ENCODE assay signal across 20 cellular contexts in the genomic region with DNA sequence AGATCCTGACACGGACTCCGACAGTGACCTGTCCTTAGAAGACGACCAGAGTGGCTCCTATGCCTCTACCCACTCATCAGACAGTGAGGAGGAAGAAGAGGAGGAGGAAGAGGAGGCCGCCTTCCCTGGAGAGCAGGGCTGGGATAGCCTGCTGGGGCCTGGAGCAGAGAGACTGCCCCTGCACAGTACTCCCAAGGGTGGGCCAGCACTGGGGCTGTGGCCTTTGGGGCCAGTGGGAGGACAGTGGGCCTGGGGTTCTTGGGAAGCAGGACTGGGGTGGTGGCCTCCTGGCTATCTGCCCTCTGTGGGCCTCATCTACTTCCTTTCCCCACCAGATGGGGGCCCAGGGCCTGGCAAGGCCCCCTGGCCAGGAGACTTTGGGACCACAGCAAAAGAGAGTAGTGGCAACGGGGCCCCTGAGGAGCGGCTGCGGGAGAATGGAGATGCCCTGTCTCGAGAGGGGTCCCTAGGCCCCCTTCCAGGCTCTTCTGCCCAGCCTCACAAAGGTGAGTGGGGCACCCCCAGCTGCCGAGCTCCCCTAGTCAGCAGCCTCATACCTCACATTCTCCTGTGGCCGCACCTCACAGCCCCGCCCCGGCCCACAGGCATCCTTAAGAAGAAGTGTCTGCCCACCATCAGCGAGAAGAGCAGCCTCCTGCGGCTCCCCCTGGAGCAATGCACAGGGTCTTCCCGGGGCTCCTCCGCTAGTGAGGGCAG. TPM values are rescaled to one million over a fixed set of nuclear protein-coding genes. Genes with fewer than 3 reads are reported as not detected.
DNase-seq lines count a peak whose midpoint lies in the region; ATAC-seq, FAIRE-seq and TF ChIP-seq lines count a peak whose summit lies in the region.
"Had no signal": no experiment of that assay in that cellular context is flagged by ENCODE, and none has a peak within 500 bp of the region (broad histone marks: within the 10 kb centered on the region; RNA-seq: fewer than 3 reads in every experiment).

No MANE protein-coding gene starts in this region.

- H3K9ac ChIP-seq in mammary epithelial cell (ENCODE audit: insufficient read depth, low read length) (peak overlapping the region; percentile 94), HepG2 (ENCODE audit: insufficient read depth, low read depth, low read length) (0 out of 2 replicates have a peak overlapping the region, but pooled peaks have one; percentile 6)

- H3K4me2 ChIP-seq in mammary epithelial cell (ENCODE audit: insufficient read depth, low read depth, low read length) (peak overlapping the region; percentile 98), HepG2 (ENCODE audit: low read depth, low read length) (no peak overlapping the region)

- H3K79me2 ChIP-seq in mammary epithelial cell (ENCODE audit: insufficient read depth, low read length) (peaks cover 41% of the 10 kb centered on the region), HepG2 (ENCODE audit: insufficient read depth, low read length) (no peaks in the 10 kb centered on the region)

- H3K9me3 ChIP-seq in mammary epithelial cell (replicated peaks; ENCODE audit: insufficient read depth, low read length) (no peaks in the 10 kb centered on the region), HepG2 (ENCODE audit: low read length) (no peaks in the 10 kb centered on the region), transverse colon (no peaks in the 10 kb centered on the region)

- no peak for FAIRE-seq in HepG2 (lab: Jason Lieb, UNC)
- FAIRE-seq: A204.1, endothelial cell of umbilical vein had no signal

- no peak for TF ChIP-seq POLR2A in HepG2 (IDR thresholded peaks at IDR 0.05; ENCODE audit: insufficient read depth in 1 of 2, low read depth in 2 of 2, low read length in 2 of 2)
- TF ChIP-seq POLR2A in transverse colon (IDR thresholded peaks at IDR 0.05): no peak

- H3K4me3 ChIP-seq in mammary epithelial cell (replicated peaks in 1 of 3; ENCODE audit: insufficient read depth in 1 of 3, low read depth in 2 of 3, low read length in 3 of 3): peak overlapping the region; percentile 53 to 59 (median 55)
- H3K4me3 ChIP-seq in HepG2 (replicated peaks in 1 of 3; ENCODE audit: insufficient read depth in 1 of 3, low read depth in 2 of 3, low read length in 3 of 3): no peak overlapping the region
- no peak overlapping the region for H3K4me3 ChIP-seq in transverse colon

- H3K4me1 ChIP-seq in mammary epithelial cell (ENCODE audit: insufficient read depth, low read length) (peaks cover 49% of the 10 kb centered on the region), HepG2 (ENCODE audit: insufficient read depth, low read length) (peaks cover 56% of the 10 kb centered on the region), transverse colon (peaks cover 5 to 30% (median 21%) of the 10 kb centered on the region in 4 donors)

- TF ChIP-seq EP300 in HepG2 (IDR thresholded peaks at IDR 0.05; ENCODE audit: low read depth in 2 of 2, low read length in 2 of 2) (no peak), HepG2 (CRISPR knock-in tag; IDR thresholded peaks at IDR 0.05; ENCODE audit: borderline replicate concordance) (no peak), transverse colon (IDR thresholded peaks at IDR 0.05; ENCODE audit: low read depth) (no peak)

- dilution Hi-C loops in mammary epithelial cell (cut with HindIII; ENCODE audit: low sequenced_read_pairs): loop anchor here (5.0 to 10.0 kb wide), 4 partner anchors 36 to 178 kb away; partner anchors contain the start of genes SORT1 and TMEM167B

- in situ Hi-C loops in mammary epithelial cell (cut with MboI; ENCODE audit: low sequenced_read_pairs in 2 of 2): no loop called here
- in situ Hi-C loops in HepG2 (cut with HindIII; ENCODE audit: extremely low pct_ligation_motif_present, low pct_unique_long_range_greater_than_20kb): loop anchor here (5.0 kb wide), 1 partner anchor 49 kb away; no protein-coding TSS in a partner anchor
- in situ Hi-C loops in transverse colon (cut with MboI; ENCODE audit: low pct_ligation_motif_present in 1 of 4, low pct_unique_long_range_greater_than_20kb in 1 of 4, low sequenced_read_pairs in 3 of 4): no loop called here

- H3K27ac ChIP-seq in mammary epithelial cell (ENCODE audit: insufficient read depth, low read depth, low read length) (peak overlapping the region; percentile 82), HepG2 (ENCODE audit: extremely low read length, insufficient read depth, low read length) (no peak overlapping the region), transverse colon (no peak overlapping the region)

- peak overlapping the region; percentile 68 for H2AFZ ChIP-seq in mammary epithelial cell (ENCODE audit: low read depth, low read length)
- H2AFZ ChIP-seq in HepG2 (ENCODE audit: low read length): no peak overlapping the region

- no peak for TF ChIP-seq RAD21 in HepG2 (CRISPR knock-in tag; IDR thresholded peaks at IDR 0.05)

- H3K36me3 ChIP-seq in mammary epithelial cell (ENCODE audit: insufficient read depth, low read length): peaks cover 5% of the 10 kb centered on the region
- H3K36me3 ChIP-seq in HepG2 (replicated peaks in 1 of 2; ENCODE audit: control insufficient read depth in 1 of 2, insufficient read depth in 2 of 2, low read length in 2 of 2): 0 out of 5 replicates have a peak, but pooled peaks cover 2% of the 10 kb centered on the region in 2 experiments
- H3K36me3 ChIP-seq in transverse colon: no peaks in the 10 kb centered on the region

- H3K27me3 ChIP-seq in mammary epithelial cell (ENCODE audit: insufficient read depth, low read length) (no peaks in the 10 kb centered on the region), HepG2 (ENCODE audit: control insufficient read depth in 1 of 2, insufficient read depth in 2 of 2, low read length in 2 of 2) (no peaks in the 10 kb centered on the region), transverse colon (no peaks in the 10 kb centered on the region)

- POLR2A ChIA-PET in HepG2 (lab: Yijun Ruan, JAX): interaction anchor here (2.2 kb wide), 1 partner anchor 27 kb away, joined by 8 read pairs; no protein-coding TSS in a partner anchor

- BruUV-seq in mammary epithelial cell (replicated peaks; lab: Mats Ljungman, UMichigan) (no TSS peak), HepG2 (replicated peaks; lab: Mats Ljungman, UMichigan) (no TSS peak)

- 54% methylated on average over 10 of the region's 16 CpGs for WGBS in mammary epithelial cell (ENCODE audit: low coverage, missing lambda C conversion rate)
- 92% methylated on average over 12 of the region's 16 CpGs for WGBS in HepG2 (ENCODE audit: low lambda C conversion rate)
- 84% methylated on average over 6 of the region's 16 CpGs; no CpG with 5 or more reads in 1 of the 2 donors for WGBS in transverse colon (ENCODE audit: low coverage in 1 of 2), 2 donors

- TF ChIP-seq CTCF in mammary epithelial cell (conservative IDR thresholded peaks at IDR 0.05 in 1 of 2, IDR thresholded peaks at IDR 0.05 in 1 of 2; ENCODE audit: extremely low read depth in 1 of 2, insufficient read depth in 1 of 2, low read depth in 1 of 2, low read length in 2 of 2) (peak in 1 of 2 donors; percentile 20), HepG2 (CRISPR knock-in tag; IDR thresholded peaks at IDR 0.05) (no peak), transverse colon (IDR thresholded peaks at IDR 0.05) (no peak)

- intact Hi-C loops in Right ventricle myocardium inferior (cut with DNase I): no loop called here
- intact Hi-C loops in cardiac septum (cut with DNase I): no loop called here
- intact Hi-C loops in mammary epithelial cell (cut with micrococcal nuclease): loop anchor here (5.0 kb wide), 1 partner anchor 219 kb away; the partner anchor contains the start of gene CYB561D1
- intact Hi-C loops in HepG2 (cut with micrococcal nuclease; ENCODE audit: unreplicated experiment): loop anchor here (10.0 kb wide), 1 partner anchor 72 kb away; no protein-coding TSS in a partner anchor
- intact Hi-C loops in transverse colon (cut with DNase I; ENCODE audit: low total_unique reads): no loop called here

- ATAC-seq in Right ventricle myocardium inferior (no peak), HepG2 (no peak), HG03520 (IDR thresholded peaks at IDR 0.05; ENCODE audit: unreplicated experiment) (no peak)
- ATAC-seq: activated CD8-positive, alpha-beta T cell treated with anti-CD3 and anti-CD28 coated beads, Interleukin-2, amount 10 ng/mL, durations not matched to agents 7 days and 5 days had no signal

- DNase-seq in Right ventricle myocardium inferior (ENCODE audit: missing footprints): peak; percentile 51
- no peak for DNase-seq in cardiac septum (ENCODE audit: low spot score)
- DNase-seq in mammary epithelial cell: peak; percentile 56
- DNase-seq in HepG2 (ENCODE audit: low spot score): no peak
- peak; percentile 4 for DNase-seq in transverse colon
- no peak for DNase-seq in GM03348 (ENCODE audit: low spot score)
- DNase-seq in NCI-H128 (lab: John Stamatoyannopoulos, UW; ENCODE audit: unreplicated experiment): no peak
- DNase-seq: activated CD8-positive, alpha-beta T cell treated with anti-CD3 and anti-CD28 coated beads, Interleukin-2, amount 10 ng/mL, durations not matched to agents 7 days and 5 days; CD4-positive, alpha-beta T cell; glutamatergic neuron; NCI-H1048; NCI-H2107; occipital lobe; OCI-M1; stimulated activated CD4-positive, alpha-beta T cell treated with anti-CD3 and anti-CD28 coated beads, Interleukin-4, amount 100 ng/mL, for 24 hours had no signal

- CTCF ChIA-PET in mammary epithelial cell (lab: Charles Lee; ENCODE audit: low non-redundant PET) (no interaction called here), HepG2 (lab: Yijun Ruan, JAX; ENCODE audit: low intra/inter-chr PET ratio, low total read pairs) (no interaction called here)

- H4K20me1 ChIP-seq in mammary epithelial cell (ENCODE audit: insufficient read depth, low read length) (no peaks in the 10 kb centered on the region), HepG2 (ENCODE audit: insufficient read depth, low read length) (no peaks in the 10 kb centered on the region)

RNA-seq across cellular contexts. Expression of gene PSRC1, which starts 10.0 kb away (rescaled TPM):
- total RNA-seq in Right ventricle myocardium inferior: 1.2 TPM
- 0.59 TPM for total RNA-seq in cardiac septum
- total RNA-seq in mammary epithelial cell: 10 to 100 TPM in 1 of 2 donors, 1 to 10 TPM in 1; 4.3 to 24.0 TPM
- 25.7 TPM for polyA plus RNA-seq in mammary epithelial cell
- polyA minus RNA-seq in mammary epithelial cell: 6.9 TPM
- 26.5 and 28.6 TPM in 2 replicates for total RNA-seq in HepG2 (2016; rRNA removed; fragmentation: Illumina TruSeq; extraction: Trizol)
- total RNA-seq in HepG2 (2016; cell fraction: cytosol; rRNA removed; fragmentation: Illumina TruSeq; extraction: Trizol; ENCODE audit: low read depth): 15.7 and 18.2 TPM in 2 replicates
- total RNA-seq in HepG2 (2016; cell fraction: insoluble cytoplasmic fraction; rRNA removed; fragmentation: Illumina TruSeq; extraction: Trizol): 23.7 and 27.5 TPM in 2 replicates
- 24.4 and 25.4 TPM in 2 replicates for total RNA-seq in HepG2 (2016; cell fraction: membrane; rRNA removed; fragmentation: Illumina TruSeq; extraction: Trizol)
- 23.6 and 27.9 TPM in 2 replicates for total RNA-seq in HepG2 (2016; cell fraction: nucleus; rRNA removed; fragmentation: Illumina TruSeq; extraction: Trizol)
- polyA plus RNA-seq in HepG2 (2011; rRNA removed): 23.9 and 30.3 TPM in 2 replicates
- 11.8 and 18.1 TPM in 2 replicates for polyA plus RNA-seq in HepG2 (2011; cell fraction: cytosol; rRNA removed)
- 104 and 135 TPM in 2 replicates for polyA plus RNA-seq in HepG2 (2011; cell fraction: nucleus; rRNA removed)
- 12.2 and 19.3 TPM in 2 replicates for polyA plus RNA-seq in HepG2 (2012)
- polyA plus RNA-seq in HepG2 (2016; cell fraction: cytosol; fragmentation: Illumina TruSeq; extraction: Trizol; ENCODE audit: low read depth): 13.9 and 14.3 TPM in 2 replicates
- 37.5 and 41.0 TPM in 2 replicates for polyA plus RNA-seq in HepG2 (2016; cell fraction: insoluble cytoplasmic fraction; fragmentation: Illumina TruSeq; extraction: Trizol; ENCODE audit: low read depth)
- 24.3 and 27.2 TPM in 2 replicates for polyA plus RNA-seq in HepG2 (2016; cell fraction: membrane; fragmentation: Illumina TruSeq; extraction: Trizol; ENCODE audit: low read depth)
- 82.1 and 85.7 TPM in 2 replicates for polyA plus RNA-seq in HepG2 (2016; cell fraction: nucleus; fragmentation: Illumina TruSeq; extraction: Trizol; ENCODE audit: insufficient read depth, low read depth)
- 12.7 and 26.2 TPM in 2 replicates for polyA minus RNA-seq in HepG2 (2011; rRNA and poly(A)+ RNA removed; ENCODE audit: low replicate concordance)
- 7.7 and 12.2 TPM in 2 replicates for polyA minus RNA-seq in HepG2 (2011; cell fraction: cytosol; rRNA and poly(A)+ RNA removed)
- polyA minus RNA-seq in HepG2 (2011; cell fraction: nucleus; rRNA and poly(A)+ RNA removed): 12.3 and 21.4 TPM in 2 replicates
- 10 to 100 TPM in 1 of 4 donors, 1 to 10 TPM in 3; 1.9 to 18.0 (median 4.4) TPM for total RNA-seq in transverse colon

RNA-seq across cellular contexts. Expression of gene CELSR2, which starts 23.6 kb away (rescaled TPM):
- 6.5 TPM for total RNA-seq in Right ventricle myocardium inferior
- 7.1 TPM for total RNA-seq in cardiac septum
- total RNA-seq in mammary epithelial cell: 10 to 100 TPM; 34.7 to 36.0 TPM
- polyA plus RNA-seq in mammary epithelial cell: 17.4 TPM
- 49.9 TPM for polyA minus RNA-seq in mammary epithelial cell
- total RNA-seq in HepG2 (2016; rRNA removed; fragmentation: Illumina TruSeq; extraction: Trizol): 3.1 and 4.0 TPM in 2 replicates
- 1.9 and 2.7 TPM in 2 replicates for total RNA-seq in HepG2 (2016; cell fraction: cytosol; rRNA removed; fragmentation: Illumina TruSeq; extraction: Trizol; ENCODE audit: low read depth)
- total RNA-seq in HepG2 (2016; cell fraction: insoluble cytoplasmic fraction; rRNA removed; fragmentation: Illumina TruSeq; extraction: Trizol): 2.4 and 4.3 TPM in 2 replicates
- 1.9 and 2.3 TPM in 2 replicates for total RNA-seq in HepG2 (2016; cell fraction: membrane; rRNA removed; fragmentation: Illumina TruSeq; extraction: Trizol)
- 7.6 and 9.5 TPM in 2 replicates for total RNA-seq in HepG2 (2016; cell fraction: nucleus; rRNA removed; fragmentation: Illumina TruSeq; extraction: Trizol)
- polyA plus RNA-seq in HepG2 (2011; rRNA removed): 6.6 and 7.8 TPM in 2 replicates
- polyA plus RNA-seq in HepG2 (2011; cell fraction: cytosol; rRNA removed): 3.6 and 4.4 TPM in 2 replicates
- polyA plus RNA-seq in HepG2 (2011; cell fraction: nucleus; rRNA removed): 23.5 and 27.3 TPM in 2 replicates
- 5.9 and 7.3 TPM in 2 replicates for polyA plus RNA-seq in HepG2 (2012)
- 0.35 and 0.41 TPM in 2 replicates for polyA plus RNA-seq in HepG2 (2016; cell fraction: cytosol; fragmentation: Illumina TruSeq; extraction: Trizol; ENCODE audit: low read depth)
- 2.4 and 3.9 TPM in 2 replicates for polyA plus RNA-seq in HepG2 (2016; cell fraction: insoluble cytoplasmic fraction; fragmentation: Illumina TruSeq; extraction: Trizol; ENCODE audit: low read depth)
- polyA plus RNA-seq in HepG2 (2016; cell fraction: membrane; fragmentation: Illumina TruSeq; extraction: Trizol; ENCODE audit: low read depth): 0.68 TPM in 2 replicates
- polyA plus RNA-seq in HepG2 (2016; cell fraction: nucleus; fragmentation: Illumina TruSeq; extraction: Trizol; ENCODE audit: insufficient read depth, low read depth): 18.1 and 20.4 TPM in 2 replicates
- polyA minus RNA-seq in HepG2 (2011; rRNA and poly(A)+ RNA removed; ENCODE audit: low replicate concordance): 25.8 and 30.0 TPM in 2 replicates
- 7.9 and 9.1 TPM in 2 replicates for polyA minus RNA-seq in HepG2 (2011; cell fraction: cytosol; rRNA and poly(A)+ RNA removed)
- polyA minus RNA-seq in HepG2 (2011; cell fraction: nucleus; rRNA and poly(A)+ RNA removed): 13.4 and 15.3 TPM in 2 replicates
- total RNA-seq in transverse colon: 1 to 10 TPM; 1.8 to 3.7 (median 3.2) TPM

RNA-seq across cellular contexts. Expression of gene MYBPHL, which starts 33.8 kb away (rescaled TPM):
- total RNA-seq in Right ventricle myocardium inferior (not detected), cardiac septum (1.2 TPM), mammary epithelial cell (1 to 10 TPM in 1 of 2 donors, not detected in 1; 1.7 TPM), HepG2 (2016; rRNA removed; fragmentation: Illumina TruSeq; extraction: Trizol) (3.8 and 5.7 TPM in 2 replicates), transverse colon (not detected)
- polyA plus RNA-seq in mammary epithelial cell (2.1 TPM), HepG2 (2011; rRNA removed) (3.7 and 6.1 TPM in 2 replicates)
- polyA minus RNA-seq in mammary epithelial cell: not detected
- 3.1 and 3.6 TPM in 2 replicates for total RNA-seq in HepG2 (2016; cell fraction: cytosol; rRNA removed; fragmentation: Illumina TruSeq; extraction: Trizol; ENCODE audit: low read depth)
- 2.8 and 5.0 TPM in 2 replicates for total RNA-seq in HepG2 (2016; cell fraction: insoluble cytoplasmic fraction; rRNA removed; fragmentation: Illumina TruSeq; extraction: Trizol)
- total RNA-seq in HepG2 (2016; cell fraction: membrane; rRNA removed; fragmentation: Illumina TruSeq; extraction: Trizol): 3.2 and 3.4 TPM in 2 replicates
- total RNA-seq in HepG2 (2016; cell fraction: nucleus; rRNA removed; fragmentation: Illumina TruSeq; extraction: Trizol): 2.4 and 2.6 TPM in 2 replicates
- 4.3 and 4.4 TPM in 2 replicates for polyA plus RNA-seq in HepG2 (2011; cell fraction: cytosol; rRNA removed)
- polyA plus RNA-seq in HepG2 (2011; cell fraction: nucleus; rRNA removed): 6.0 and 7.0 TPM in 2 replicates
- 2.5 and 2.7 TPM in 2 replicates for polyA plus RNA-seq in HepG2 (2012)
- 2.2 TPM in 2 replicates for polyA plus RNA-seq in HepG2 (2016; cell fraction: cytosol; fragmentation: Illumina TruSeq; extraction: Trizol; ENCODE audit: low read depth)
- 4.9 and 5.8 TPM in 2 replicates for polyA plus RNA-seq in HepG2 (2016; cell fraction: insoluble cytoplasmic fraction; fragmentation: Illumina TruSeq; extraction: Trizol; ENCODE audit: low read depth)
- polyA plus RNA-seq in HepG2 (2016; cell fraction: membrane; fragmentation: Illumina TruSeq; extraction: Trizol; ENCODE audit: low read depth): 2.6 and 2.9 TPM in 2 replicates
- polyA plus RNA-seq in HepG2 (2016; cell fraction: nucleus; fragmentation: Illumina TruSeq; extraction: Trizol; ENCODE audit: insufficient read depth, low read depth): 4.3 and 5.1 TPM in 2 replicates
- polyA minus RNA-seq in HepG2 (2011; rRNA and poly(A)+ RNA removed; ENCODE audit: low replicate concordance): 0.30 and 3.0 TPM in 2 replicates
- 1.1 and 1.3 TPM in 2 replicates for polyA minus RNA-seq in HepG2 (2011; cell fraction: cytosol; rRNA and poly(A)+ RNA removed)
- polyA minus RNA-seq in HepG2 (2011; cell fraction: nucleus; rRNA and poly(A)+ RNA removed): 2.3 and 2.9 TPM in 2 replicates
- total RNA-seq: activated CD8-positive, alpha-beta T cell treated with anti-CD3 and anti-CD28 coated beads, Interleukin-2, amount 10 ng/mL, durations not matched to agents 7 days and 5 days; CD4-positive, alpha-beta T cell; chondrocyte; endothelial cell of umbilical vein; mononuclear cell; occipital lobe had no signal
- polyA plus RNA-seq: endothelial cell of umbilical vein had no signal

RNA-seq across cellular contexts. Expression of gene SARS1, which starts 59.3 kb away (rescaled TPM):
- total RNA-seq in Right ventricle myocardium inferior (97.6 TPM), cardiac septum (104 TPM), mammary epithelial cell (100 to 1,000 TPM; 349 to 468 TPM), HepG2 (2016; rRNA removed; fragmentation: Illumina TruSeq; extraction: Trizol) (134 and 166 TPM in 2 replicates), transverse colon (100 to 1,000 TPM in 3 of 4 donors, 10 to 100 TPM in 1; 79.4 to 150 (median 125) TPM)
- polyA plus RNA-seq in mammary epithelial cell (282 TPM), HepG2 (2011; rRNA removed) (103 and 142 TPM in 2 replicates)
- polyA minus RNA-seq in mammary epithelial cell: 291 TPM
- 35.5 and 37.6 TPM in 2 replicates for total RNA-seq in HepG2 (2016; cell fraction: cytosol; rRNA removed; fragmentation: Illumina TruSeq; extraction: Trizol; ENCODE audit: low read depth)
- total RNA-seq in HepG2 (2016; cell fraction: insoluble cytoplasmic fraction; rRNA removed; fragmentation: Illumina TruSeq; extraction: Trizol): 133 and 171 TPM in 2 replicates
- 59.1 and 63.3 TPM in 2 replicates for total RNA-seq in HepG2 (2016; cell fraction: membrane; rRNA removed; fragmentation: Illumina TruSeq; extraction: Trizol)
- total RNA-seq in HepG2 (2016; cell fraction: nucleus; rRNA removed; fragmentation: Illumina TruSeq; extraction: Trizol): 64.5 and 74.2 TPM in 2 replicates
- polyA plus RNA-seq in HepG2 (2011; cell fraction: cytosol; rRNA removed): 112 and 159 TPM in 2 replicates
- polyA plus RNA-seq in HepG2 (2011; cell fraction: nucleus; rRNA removed): 105 and 142 TPM in 2 replicates
- polyA plus RNA-seq in HepG2 (2012): 149 and 254 TPM in 2 replicates
- polyA plus RNA-seq in HepG2 (2016; cell fraction: cytosol; fragmentation: Illumina TruSeq; extraction: Trizol; ENCODE audit: low read depth): 26.3 and 26.7 TPM in 2 replicates
- 147 and 154 TPM in 2 replicates for polyA plus RNA-seq in HepG2 (2016; cell fraction: insoluble cytoplasmic fraction; fragmentation: Illumina TruSeq; extraction: Trizol; ENCODE audit: low read depth)
- polyA plus RNA-seq in HepG2 (2016; cell fraction: membrane; fragmentation: Illumina TruSeq; extraction: Trizol; ENCODE audit: low read depth): 40.9 and 46.0 TPM in 2 replicates
- polyA plus RNA-seq in HepG2 (2016; cell fraction: nucleus; fragmentation: Illumina TruSeq; extraction: Trizol; ENCODE audit: insufficient read depth, low read depth): 89.4 and 93.0 TPM in 2 replicates
- 99.8 and 124 TPM in 2 replicates for polyA minus RNA-seq in HepG2 (2011; rRNA and poly(A)+ RNA removed; ENCODE audit: low replicate concordance)
- polyA minus RNA-seq in HepG2 (2011; cell fraction: cytosol; rRNA and poly(A)+ RNA removed): 50.9 and 77.1 TPM in 2 replicates
- 83.3 and 131 TPM in 2 replicates for polyA minus RNA-seq in HepG2 (2011; cell fraction: nucleus; rRNA and poly(A)+ RNA removed)

Comparison
In these comparisons a context has a peak if more than half of its experiments do, and no peak if none do; other contexts are left out.
1. DNase-seq: peak in Right ventricle myocardium inferior (single experiment), mammary epithelial cell (single experiment) and transverse colon (single experiment); none in cardiac septum (single experiment), HepG2 (single experiment), GM03348 (single experiment) and NCI-H128 (single experiment).
2. H3K4me3 ChIP-seq: peak in mammary epithelial cell (3 of 3); none in HepG2 (0 of 3) and transverse colon (0 of 4).
3. intact Hi-C loops: an anchor here in mammary epithelial cell (5.0 kb wide) and HepG2 (10.0 kb wide); none called in Right ventricle myocardium inferior, cardiac septum and transverse colon.